In genomic region chr12:12837025-12837872, GRCh38 we compare ENCODE assay signal across 8 cellular contexts. TPM values are rescaled to one million over a fixed set of nuclear protein-coding genes. Genes with fewer than 3 reads are reported as not detected.
DNase-seq lines count a peak whose midpoint lies in the region; ATAC-seq, FAIRE-seq and TF ChIP-seq lines count a peak whose summit lies in the region.

No MANE protein-coding gene starts in this region.

- H3K4me3 ChIP-seq in NT2/D1 (ENCODE audit: insufficient read length, low read depth): no peak overlapping the region
- no peak overlapping the region for H3K4me3 ChIP-seq in pancreas

- peak; percentile 66 for DNase-seq in GM04504 (ENCODE audit: low read depth)
- DNase-seq in NT2/D1 (ENCODE audit: low read depth, low spot score): peak; percentile 68
- peak; percentile 68 to 73 for DNase-seq in activated T-cell treated with anti-CD3 and anti-CD28 coated beads, Interleukin-2, amount 50 U/mL, for 48 hours
- peak; percentile 90 to 95 for DNase-seq in foreskin keratinocyte
- peak in 2 of 6 donors; percentile 20 to 30 for DNase-seq in pancreas

- 55% methylated on average over 15 of the region's 15 CpGs for WGBS in pancreas, 2 donors

- H3K27ac ChIP-seq in foreskin keratinocyte: peak overlapping the region; percentile 96
- no peak overlapping the region for H3K27ac ChIP-seq in pancreas

- peak; percentile 49 for ATAC-seq in HG02981 (IDR thresholded peaks at IDR 0.05; ENCODE audit: unreplicated experiment)
- ATAC-seq in foreskin keratinocyte: peak; percentile 74
- ATAC-seq in pancreas: peak; percentile 66 to 86 (median 81)
- no peak for ATAC-seq in HG02852 (IDR thresholded peaks at IDR 0.05; ENCODE audit: unreplicated experiment)
- no peak for ATAC-seq in GM19463 (IDR thresholded peaks at IDR 0.05; ENCODE audit: unreplicated experiment)

- no peaks in the 10 kb centered on the region for H3K9me3 ChIP-seq in NT2/D1 (ENCODE audit: insufficient read depth, low read length)
- H3K9me3 ChIP-seq in pancreas: no peaks in the 10 kb centered on the region

- FAIRE-seq in pancreas (lab: Jason Lieb, UNC): no peak

- intact Hi-C loops in pancreas (cut with DNase I): no loop called here

- H3K27me3 ChIP-seq in NT2/D1 (ENCODE audit: insufficient read depth, insufficient read length) (no peaks in the 10 kb centered on the region), foreskin keratinocyte (no peaks in the 10 kb centered on the region), pancreas (no peaks in the 10 kb centered on the region)

- peaks cover 7% of the 10 kb centered on the region for H3K4me1 ChIP-seq in NT2/D1 (ENCODE audit: insufficient read depth, insufficient read length)
- peaks cover 50% of the 10 kb centered on the region for H3K4me1 ChIP-seq in foreskin keratinocyte
- H3K4me1 ChIP-seq in pancreas: no peaks in the 10 kb centered on the region

- peak overlapping the region; percentile 13 for H3K9ac ChIP-seq in NT2/D1 (ENCODE audit: insufficient read length, low read depth)

- TF ChIP-seq CTCF in foreskin keratinocyte (conservative IDR thresholded peaks at IDR 0.05): peak; percentile 97
- TF ChIP-seq CTCF in pancreas (IDR thresholded peaks at IDR 0.05): peak in 3 of 4 donors; percentile 17 to 46 (median 31)

- H3K36me3 ChIP-seq in NT2/D1 (ENCODE audit: insufficient read depth, insufficient read length, low read length) (peaks cover 76% of the 10 kb centered on the region), pancreas (no peaks in the 10 kb centered on the region)

RNA-seq across cellular contexts. Expression of gene DDX47, which starts 24.1 kb away (rescaled TPM):
- total RNA-seq in foreskin keratinocyte (65.7 and 73.9 TPM in 2 replicates), pancreas (10 to 100 TPM; 21.6 to 29.1 (median 26.2) TPM)
- polyA plus RNA-seq in foreskin keratinocyte (47.4 and 59.5 TPM in 2 replicates), pancreas (10 to 100 TPM; 17.9 to 34.5 TPM)

RNA-seq across cellular contexts. Expression of gene APOLD1, which starts 51.8 kb away (rescaled TPM):
- total RNA-seq in foreskin keratinocyte: 0.61 and 0.63 TPM in 2 replicates
- 0.13 and 0.26 TPM in 2 replicates for polyA plus RNA-seq in foreskin keratinocyte
- total RNA-seq in pancreas: 1 to 10 TPM; 1.8 to 4.6 (median 3.0) TPM
- polyA plus RNA-seq in pancreas: 1 to 10 TPM; 1.6 to 6.4 TPM

RNA-seq across cellular contexts. Expression of gene GPRC5A, which starts 54.1 kb away (rescaled TPM):
- total RNA-seq in foreskin keratinocyte (9.3 and 14.2 TPM in 2 replicates), pancreas (10 to 100 TPM in 1 of 6 donors, 1 to 10 TPM in 5; 1.9 to 11.0 (median 3.6) TPM)
- polyA plus RNA-seq in foreskin keratinocyte (6.2 and 7.2 TPM in 2 replicates), pancreas (1 to 10 TPM in 1 of 2 donors, under 1 TPM in 1; 0.96 to 1.1 TPM)

Comparison
In these comparisons a context has a peak if more than half of its experiments do, and no peak if none do; other contexts are left out.
1. ATAC-seq: peak in HG02981 (single experiment), foreskin keratinocyte (single experiment) and pancreas (4 of 4); none in HG02852 (single experiment) and GM19463 (single experiment).